In the genomic region with DNA sequence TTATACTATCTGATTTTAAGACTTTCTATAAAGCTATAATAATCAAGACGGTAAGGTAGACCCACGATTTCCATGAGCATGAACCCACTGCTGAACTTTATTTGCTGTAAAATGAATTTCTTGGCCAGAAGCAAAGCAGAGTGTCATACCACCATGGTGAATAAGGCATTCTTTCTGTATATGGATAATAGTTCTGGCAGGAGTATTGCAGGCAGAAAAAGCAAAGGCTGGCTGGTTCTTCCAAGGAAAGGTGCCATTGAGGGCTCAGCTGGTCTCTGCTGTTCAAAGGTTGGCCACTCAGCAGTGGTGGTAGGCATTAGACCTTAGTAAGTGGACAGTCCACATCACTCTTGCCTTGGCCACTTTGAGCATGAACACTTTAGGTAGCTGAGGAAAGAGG, we compare ENCODE assay signal across 17 cellular contexts.
"Had no signal": no experiment of that assay in that cellular context is flagged by ENCODE, and none has a peak within 500 bp of the region (broad histone marks: within the 10 kb centered on the region; RNA-seq: fewer than 3 reads in every experiment).

No MANE protein-coding gene starts in this region.

- DNase-seq: activated CD4-positive, alpha-beta memory T cell treated with anti-CD3 and anti-CD28 coated beads for 36 hours; activated gamma-delta T cell treated with Interleukin-2 at 50 U/mL for 16 hours; activated naive CD8-positive, alpha-beta T cell treated with anti-CD3 and anti-CD28 coated beads, Interleukin-2, amount 10 ng/mL, durations not matched to agents 7 days and 5 days; activated T-cell treated with anti-CD3 and anti-CD28 coated beads, Interleukin-2, amount 50 U/mL, for 48 hours; aorta; caudate nucleus; effector CD4-positive, alpha-beta T cell; head of caudate nucleus; natural killer cell; nucleus accumbens; right cardiac atrium; T1000; transverse colon had no signal

- ATAC-seq: left lobe of liver; natural killer cell; right cardiac atrium; stimulated activated effector memory CD8-positive, alpha-beta T cell treated with anti-CD3 and anti-CD28 coated beads, Interleukin-12 subunit alpha, Interleukin-12 subunit beta, amount 100 ng/mL, for 72 hours had no signal

- H3K4me1 ChIP-seq: transverse colon had no signal

- H3K27ac ChIP-seq: coronary artery, transverse colon, VCaP had no signal

- H3K27me3 ChIP-seq: transverse colon had no signal

- H3K4me3 ChIP-seq: coronary artery, transverse colon had no signal

- H3K36me3 ChIP-seq: transverse colon had no signal
